Comparison of ENCODE assay signal across 8 cellular contexts in the genomic region with DNA sequence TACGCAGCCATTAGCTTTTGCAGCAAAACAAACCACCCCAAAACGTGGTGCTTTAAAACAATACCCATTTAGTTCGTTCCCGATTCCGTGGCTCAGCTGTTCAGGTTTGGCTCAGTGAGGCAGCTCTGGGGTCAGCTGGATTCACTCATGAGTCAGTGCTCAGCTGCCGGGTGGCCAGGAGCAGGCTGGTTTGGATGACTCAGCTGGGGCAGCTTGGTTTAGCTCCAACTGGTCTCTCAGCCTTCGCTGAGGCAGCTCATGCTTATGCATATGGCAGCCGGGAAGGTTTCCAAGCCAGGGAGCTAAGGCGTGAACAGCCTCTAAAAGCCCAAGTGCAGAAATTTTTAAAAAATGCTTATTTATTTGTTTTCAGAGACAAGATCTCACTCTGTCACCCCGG. TPM values are rescaled to one million over a fixed set of nuclear protein-coding genes. Genes with fewer than 3 reads are reported as not detected.
A peak's percentile ranks its signal among the peaks of the same experiment; 100 is the strongest.
DNase-seq lines count a peak whose midpoint lies in the region; ATAC-seq, FAIRE-seq and TF ChIP-seq lines count a peak whose summit lies in the region.
"Had no signal": no experiment of that assay in that cellular context is flagged by ENCODE, and none has a peak within 500 bp of the region (broad histone marks: within the 10 kb centered on the region; RNA-seq: fewer than 3 reads in every experiment).

No MANE protein-coding gene starts in this region.

- peak; percentile 64 to 78 for ATAC-seq in lower lobe of right lung

- DNase-seq in LHCN-M2 (ENCODE audit: low read depth) = peak; percentile 99
- peak; percentile 18 to 93 (median 78) for DNase-seq in dorsolateral prefrontal cortex
- peak; percentile 55 for DNase-seq in lower lobe of right lung
- DNase-seq in urothelium cell line (ENCODE audit: low spot score) = peak; percentile 77
- no peak for DNase-seq in DMS 273 treated with DMSO at 0.1 percent for 48 hours (lab: John Stamatoyannopoulos, UW)
- no peak for DNase-seq in NOMO-1 treated with DMSO at 0.1 percent for 48 hours (lab: John Stamatoyannopoulos, UW; ENCODE audit: unreplicated experiment)
- no peak for DNase-seq in amniotic stem cell (lab: John Stamatoyannopoulos, UW)

- H3K27me3 ChIP-seq in dorsolateral prefrontal cortex (peaks cover 0 to 16% (median 0%) of the 10 kb centered on the region in 45 donors), lower lobe of right lung (ENCODE audit: low read depth) (no peaks in the 10 kb centered on the region)

- H3K9me3 ChIP-seq in lower lobe of right lung = no peaks in the 10 kb centered on the region

- TF ChIP-seq CTCF in dorsolateral prefrontal cortex (IDR thresholded peaks at IDR 0.05 in 54 of 56, conservative IDR thresholded peaks at IDR 0.05 in 2 of 56; ENCODE audit: low read depth in 1 of 56, partially characterized antibody in 56 of 56) (no peak), lower lobe of right lung (IDR thresholded peaks at IDR 0.05) (no peak)

- no peaks in the 10 kb centered on the region for H3K4me1 ChIP-seq in lower lobe of right lung

- H3K4me3 ChIP-seq in dorsolateral prefrontal cortex (peak overlapping the region in 7 of 59 donors; percentile 6 to 21 (median 12)), lower lobe of right lung (no peak overlapping the region)

- no peaks in the 10 kb centered on the region for H3K36me3 ChIP-seq in lower lobe of right lung

- FAIRE-seq in urothelium cell line (lab: Jason Lieb, UNC) = no peak
- FAIRE-seq: endometrium had no signal

- H3K27ac ChIP-seq in dorsolateral prefrontal cortex = peak overlapping the region in 1 of 59 donors; percentile 7
- no peak overlapping the region for H3K27ac ChIP-seq in lower lobe of right lung

- intact Hi-C loops in dorsolateral prefrontal cortex (cut with DNase I) = no loop called here
- intact Hi-C loops in lower lobe of right lung (cut with DNase I) = no loop called here

RNA-seq across cellular contexts. Expression of a gene that starts 13.3 kb away (rescaled TPM):
- total RNA-seq in LHCN-M2 (2014; rRNA removed) (282 and 322 TPM in 2 replicates), dorsolateral prefrontal cortex (100 to 1,000 TPM in 18 of 120 experiments, 10 to 100 TPM in 102; 27.0 to 172 (median 63.6) TPM), lower lobe of right lung (249 TPM)
- 630 TPM for polyA plus RNA-seq in LHCN-M2 (2012)

Comparison
In these comparisons a context has a peak if more than half of its experiments do, and no peak if none do; other contexts are left out.
1. DNase-seq: peak in LHCN-M2 (single experiment), dorsolateral prefrontal cortex (10 of 10), lower lobe of right lung (single experiment) and urothelium cell line (single experiment); none in DMS 273 treated with DMSO at 0.1 percent for 48 hours (single experiment), NOMO-1 treated with DMSO at 0.1 percent for 48 hours (single experiment) and amniotic stem cell (single experiment).